21 cellular contexts compared by ENCODE assay signal in the genomic region with DNA sequence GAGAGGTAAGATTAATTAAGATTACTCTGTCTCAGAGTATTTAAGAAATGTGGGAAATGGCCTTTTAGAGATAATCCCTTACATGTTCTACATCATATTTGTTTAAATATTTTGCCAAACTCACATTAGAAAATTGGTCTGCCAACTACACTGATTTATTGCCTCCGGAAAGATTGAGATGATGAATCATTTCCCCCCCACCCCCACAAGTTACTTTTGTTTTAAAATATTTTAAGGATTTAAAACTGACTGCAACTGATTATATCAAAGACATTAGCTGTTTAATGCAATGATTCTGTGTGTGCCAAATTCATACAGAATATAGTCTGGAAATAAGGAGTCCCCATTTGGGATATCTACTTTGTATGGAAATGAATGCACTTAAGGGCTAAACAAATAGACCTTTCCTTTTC.
"Had no signal": no experiment of that assay in that cellular context is flagged by ENCODE, and none has a peak within 500 bp of the region (broad histone marks: within the 10 kb centered on the region; RNA-seq: fewer than 3 reads in every experiment).

No MANE protein-coding gene starts in this region.

- DNase-seq: activated CD4-positive, alpha-beta T cell treated with anti-CD3 and anti-CD28 coated beads for 1 hour; activated CD4-positive, alpha-beta T cell treated with anti-CD3 and anti-CD28 coated beads, Interleukin-2, amount 50 U/mL, for 48 hours; activated CD8-positive, alpha-beta memory T cell treated with anti-CD3 and anti-CD28 coated beads, Interleukin-2, amount 10 ng/mL, durations not matched to agents 7 days and 5 days; activated naive CD4-positive, alpha-beta T cell treated with anti-CD3 and anti-CD28 coated beads, Interleukin-2, amount 10 ng/mL, durations not matched to agents 7 days and 5 days; activated T-cell treated with anti-CD3 and anti-CD28 coated beads, Interleukin-2, amount 50 U/mL, for 1 hour; foreskin fibroblast; glutamatergic neuron; kidney glomerular epithelial cell; left ventricle myocardium superior; mesendoderm; natural killer cell; retina; stimulated activated CD4-positive, alpha-beta T cell treated with anti-CD3 and anti-CD28 coated beads, Interleukin-2, amount 100 ng/mL, for 48 hours; thyroid gland; uterus had no signal

- FAIRE-seq: endometrium had no signal

- H3K27ac ChIP-seq: esophagus muscularis mucosa, neutrophil, parathyroid adenoma, thyroid gland, uterus, VCaP had no signal

- ATAC-seq: activated CD8-positive, alpha-beta memory T cell treated with anti-CD3 and anti-CD28 coated beads, Interleukin-2, amount 10 ng/mL, durations not matched to agents 7 days and 5 days; left ventricle myocardium superior; natural killer cell; stimulated activated memory B cell treated with anti-CD40 and anti-IgM and Interleukin-4, amounts not matched to agents 10 μg/mL and 1 μg/mL and 100 μg/mL, for 72 hours had no signal
